Comparison of ENCODE assay signal across 1 cellular context in the genomic region with DNA sequence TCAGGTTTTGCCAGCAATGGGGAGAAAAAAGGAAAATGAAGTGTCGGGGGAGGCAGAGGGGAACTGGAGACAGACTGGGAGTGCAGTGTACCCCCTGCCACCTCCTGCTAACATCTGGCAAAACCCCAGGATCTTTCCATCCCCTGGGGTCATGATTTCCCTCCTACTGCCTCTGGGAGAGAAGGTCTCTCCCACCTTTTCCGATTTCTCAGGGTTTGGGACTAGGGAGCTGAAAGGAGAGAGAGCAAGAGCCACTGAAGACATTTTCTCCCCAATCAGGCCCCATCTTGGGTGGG.
TF ChIP-seq lines count a peak whose summit lies in the region.

No MANE protein-coding gene starts in this region.

TF ChIP-seq in GM12878, 131 proteins besides CTCF, POLR2A, EP300 and RAD21:
- TF ChIP-seq, protein P1, sequence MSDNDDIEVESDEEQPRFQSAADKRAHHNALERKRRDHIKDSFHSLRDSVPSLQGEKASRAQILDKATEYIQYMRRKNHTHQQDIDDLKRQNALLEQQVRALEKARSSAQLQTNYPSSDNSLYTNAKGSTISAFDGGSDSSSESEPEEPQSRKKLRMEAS (IDR thresholded peaks at IDR 0.05; ENCODE audit: low read depth, low read length), result no peak
- TF ChIP-seq TARDBP (IDR thresholded peaks at IDR 0.05; ENCODE audit: borderline replicate concordance) (no peak), KLF5 (IDR thresholded peaks at IDR 0.05; ENCODE audit: partially characterized antibody) (no peak), POLR2AphosphoS5 (IDR thresholded peaks at IDR 0.05; ENCODE audit: low read length) (no peak), CHD1 (IDR thresholded peaks at IDR 0.05; ENCODE audit: low read depth, low read length) (no peak), RBBP5 (conservative IDR thresholded peaks at IDR 0.05) (no peak), ATF7 (IDR thresholded peaks at IDR 0.05; ENCODE audit: low read depth) (no peak)
- TF ChIP-seq, protein P2, sequence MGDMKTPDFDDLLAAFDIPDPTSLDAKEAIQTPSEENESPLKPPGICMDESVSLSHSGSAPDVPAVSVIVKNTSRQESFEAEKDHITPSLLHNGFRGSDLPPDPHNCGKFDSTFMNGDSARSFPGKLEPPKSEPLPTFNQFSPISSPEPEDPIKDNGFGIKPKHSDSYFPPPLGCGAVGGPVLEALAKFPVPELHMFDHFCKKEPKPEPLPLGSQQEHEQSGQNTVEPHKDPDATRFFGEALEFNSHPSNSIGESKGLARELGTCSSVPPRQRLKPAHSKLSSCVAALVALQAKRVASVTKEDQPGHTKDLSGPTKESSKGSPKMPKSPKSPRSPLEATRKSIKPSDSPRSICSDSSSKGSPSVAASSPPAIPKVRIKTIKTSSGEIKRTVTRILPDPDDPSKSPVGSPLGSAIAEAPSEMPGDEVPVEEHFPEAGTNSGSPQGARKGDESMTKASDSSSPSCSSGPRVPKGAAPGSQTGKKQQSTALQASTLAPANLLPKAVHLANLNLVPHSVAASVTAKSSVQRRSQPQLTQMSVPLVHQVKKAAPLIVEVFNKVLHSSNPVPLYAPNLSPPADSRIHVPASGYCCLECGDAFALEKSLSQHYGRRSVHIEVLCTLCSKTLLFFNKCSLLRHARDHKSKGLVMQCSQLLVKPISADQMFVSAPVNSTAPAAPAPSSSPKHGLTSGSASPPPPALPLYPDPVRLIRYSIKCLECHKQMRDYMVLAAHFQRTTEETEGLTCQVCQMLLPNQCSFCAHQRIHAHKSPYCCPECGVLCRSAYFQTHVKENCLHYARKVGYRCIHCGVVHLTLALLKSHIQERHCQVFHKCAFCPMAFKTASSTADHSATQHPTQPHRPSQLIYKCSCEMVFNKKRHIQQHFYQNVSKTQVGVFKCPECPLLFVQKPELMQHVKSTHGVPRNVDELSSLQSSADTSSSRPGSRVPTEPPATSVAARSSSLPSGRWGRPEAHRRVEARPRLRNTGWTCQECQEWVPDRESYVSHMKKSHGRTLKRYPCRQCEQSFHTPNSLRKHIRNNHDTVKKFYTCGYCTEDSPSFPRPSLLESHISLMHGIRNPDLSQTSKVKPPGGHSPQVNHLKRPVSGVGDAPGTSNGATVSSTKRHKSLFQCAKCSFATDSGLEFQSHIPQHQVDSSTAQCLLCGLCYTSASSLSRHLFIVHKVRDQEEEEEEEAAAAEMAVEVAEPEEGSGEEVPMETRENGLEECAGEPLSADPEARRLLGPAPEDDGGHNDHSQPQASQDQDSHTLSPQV (IDR thresholded peaks at IDR 0.05), result no peak
TF ChIP-seq in GM12878: peak in this region for 0.
